In genomic region chr9:89507626-89508025, GRCh38 we compare ENCODE assay signal across 14 cellular contexts. TPM values are rescaled to one million over a fixed set of nuclear protein-coding genes. Genes with fewer than 3 reads are reported as not detected.
A peak's percentile ranks its signal among the peaks of the same experiment; 100 is the strongest.
DNase-seq lines count a peak whose midpoint lies in the region.
"Had no signal": no experiment of that assay in that cellular context is flagged by ENCODE, and none has a peak within 500 bp of the region (broad histone marks: within the 10 kb centered on the region; RNA-seq: fewer than 3 reads in every experiment).

No MANE protein-coding gene starts in this region.

- H3K36me3 Mint-ChIP-seq in activated naive CD8-positive, alpha-beta T cell = no peaks in the 10 kb centered on the region
- no peaks in the 10 kb centered on the region for H3K36me3 Mint-ChIP-seq in stimulated activated naive CD8-positive, alpha-beta T cell treated with anti-CD3 and anti-CD28 coated beads, Interleukin-15, Interleukin-2, amounts not matched to agents 100 ng/mL and 50 ng/mL, for 24 hours (ENCODE audit: low read depth)

- intact Hi-C loops in cardiac septum (cut with DNase I) = no loop called here

- peak; percentile 56 for DNase-seq in activated effector memory CD4-positive, alpha-beta T cell treated with anti-CD3 and anti-CD28 coated beads, Interleukin-2, amount 50 U/mL, for 16 hours
- DNase-seq in activated effector memory CD4-positive, alpha-beta T cell treated with Interleukin-2 at 50 U/mL for 16 hours = no peak
- DNase-seq in cerebellar cortex (ENCODE audit: low spot score) = no peak
- no peak for DNase-seq in NCI-H69 (lab: John Stamatoyannopoulos, UW)
- DNase-seq in cardiac septum (ENCODE audit: low spot score) = no peak
- DNase-seq: foreskin keratinocyte; MG63; stimulated activated CD4-positive, alpha-beta T cell treated with anti-CD3 and anti-CD28 coated beads, Interleukin-12 subunit alpha, Interleukin-12 subunit beta, amount 100 ng/mL, for 4 hours; tibial artery had no signal

- peak overlapping the region; percentile 84 for H3K27ac Mint-ChIP-seq in activated naive CD8-positive, alpha-beta T cell
- peak overlapping the region; percentile 36 for H3K27ac Mint-ChIP-seq in stimulated activated naive CD8-positive, alpha-beta T cell treated with anti-CD3 and anti-CD28 coated beads, Interleukin-15, Interleukin-2, amounts not matched to agents 100 ng/mL and 50 ng/mL, for 24 hours

- H3K9me3 Mint-ChIP-seq in activated naive CD8-positive, alpha-beta T cell (ENCODE audit: low read depth) = no peaks in the 10 kb centered on the region
- H3K9me3 Mint-ChIP-seq in stimulated activated naive CD8-positive, alpha-beta T cell treated with anti-CD3 and anti-CD28 coated beads, Interleukin-15, Interleukin-2, amounts not matched to agents 100 ng/mL and 50 ng/mL, for 24 hours = no peaks in the 10 kb centered on the region

- H3K4me1 Mint-ChIP-seq in activated naive CD8-positive, alpha-beta T cell (ENCODE audit: low read depth) = peaks cover 85% of the 10 kb centered on the region
- peaks cover 74% of the 10 kb centered on the region for H3K4me1 Mint-ChIP-seq in stimulated activated naive CD8-positive, alpha-beta T cell treated with anti-CD3 and anti-CD28 coated beads, Interleukin-15, Interleukin-2, amounts not matched to agents 100 ng/mL and 50 ng/mL, for 24 hours (ENCODE audit: low read depth)

- no peaks in the 10 kb centered on the region for H3K9me3 ChIP-seq in KOPT-K1 (ENCODE audit: insufficient read depth, low read length, poor library complexity, severe bottlenecking)
- H3K9me3 ChIP-seq: MG63, SJSA1, tibial artery had no signal

- no peaks in the 10 kb centered on the region for H3K27me3 Mint-ChIP-seq in activated naive CD8-positive, alpha-beta T cell
- no peaks in the 10 kb centered on the region for H3K27me3 Mint-ChIP-seq in stimulated activated naive CD8-positive, alpha-beta T cell treated with anti-CD3 and anti-CD28 coated beads, Interleukin-15, Interleukin-2, amounts not matched to agents 100 ng/mL and 50 ng/mL, for 24 hours

- H3K27ac ChIP-seq in KOPT-K1 (ENCODE audit: low read depth, low read length, poor library complexity, severe bottlenecking) = peak overlapping the region; percentile 62
- H3K27ac ChIP-seq: foreskin keratinocyte, SJSA1, tibial artery, VCaP had no signal

- H3K36me3 ChIP-seq in KOPT-K1 (ENCODE audit: insufficient read depth, low read length) = no peaks in the 10 kb centered on the region
- H3K36me3 ChIP-seq: MG63, SJSA1, tibial artery had no signal

- H3K4me3 Mint-ChIP-seq in activated naive CD8-positive, alpha-beta T cell = peak overlapping the region; percentile 48
- H3K4me3 Mint-ChIP-seq in stimulated activated naive CD8-positive, alpha-beta T cell treated with anti-CD3 and anti-CD28 coated beads, Interleukin-15, Interleukin-2, amounts not matched to agents 100 ng/mL and 50 ng/mL, for 24 hours = no peak overlapping the region

RNA-seq across cellular contexts. Expression of gene SEMA4D, which starts 9.7 kb away (rescaled TPM):
- total RNA-seq in cardiac septum = 21.4 TPM
